ENCODE assay signal across 7 cellular contexts in genomic region chr7:18320971-18321567, GRCh38.
A peak's percentile ranks its signal among the peaks of the same experiment; 100 is the strongest.
DNase-seq lines count a peak whose midpoint lies in the region; ATAC-seq and TF ChIP-seq lines count a peak whose summit lies in the region.

No MANE protein-coding gene starts in this region.

- no peak overlapping the region for H3K4me3 ChIP-seq in Panc1 (ENCODE audit: low read depth in 2 of 2, low read length in 2 of 2)

- POLR2A ChIA-PET in Panc1 (lab: Charles Lee), result no interaction called here

- H3K36me3 ChIP-seq in Panc1 (ENCODE audit: control insufficient read depth, insufficient read depth, low read length), result no peaks in the 10 kb centered on the region

- no peaks in the 10 kb centered on the region for H3K4me1 ChIP-seq in Panc1 (ENCODE audit: control insufficient read depth, insufficient read depth, low read length)

- in situ Hi-C loops in Panc1 (cut with HindIII; ENCODE audit: low pct_unique_long_range_greater_than_20kb, low sequenced_read_pairs), result no loop called here

- peak; percentile 78 for ATAC-seq in GM19468 (IDR thresholded peaks at IDR 0.05; ENCODE audit: extremely low read depth, unreplicated experiment)
- peak; percentile 94 for ATAC-seq in HG03469 (IDR thresholded peaks at IDR 0.05; ENCODE audit: unreplicated experiment)
- peak; percentile 71 for ATAC-seq in Panc1

- peak; percentile 8 for DNase-seq in GM04504 (ENCODE audit: low read depth)
- peak; percentile 38 for DNase-seq in Panc1 (ENCODE audit: low read depth, low spot score)
- peak; percentile 36 for DNase-seq in fibroblast of gingiva (ENCODE audit: low read depth)
- peak; percentile 6 for DNase-seq in putamen (ENCODE audit: low spot score)
- DNase-seq in mesenteric fat pad (ENCODE audit: low spot score), result no peak

- TF ChIP-seq CTCF in Panc1 (IDR thresholded peaks at IDR 0.05), result peak; percentile 72

- CTCF ChIA-PET in Panc1 (lab: Charles Lee), result no interaction called here

- H3K9me3 ChIP-seq in Panc1 (ENCODE audit: control insufficient read depth, insufficient read depth, low read depth, low read length), result no peaks in the 10 kb centered on the region

- H3K27me3 ChIP-seq in Panc1 (ENCODE audit: control insufficient read depth, insufficient read depth, low read length), result no peaks in the 10 kb centered on the region

- intact Hi-C loops in Panc1 (cut with micrococcal nuclease; ENCODE audit: unreplicated experiment), result no loop called here

- H3K27ac ChIP-seq in Panc1 (ENCODE audit: low read length), result no peak overlapping the region

- BruUV-seq in Panc1 (replicated peaks; lab: Mats Ljungman, UMichigan), result no TSS peak
